Comparison of ENCODE assay signal across 13 cellular contexts in genomic region chr11:77090373-77091111, GRCh38. TPM values are rescaled to one million over a fixed set of nuclear protein-coding genes. Genes with fewer than 3 reads are reported as not detected.
DNase-seq lines count a peak whose midpoint lies in the region; ATAC-seq and TF ChIP-seq lines count a peak whose summit lies in the region.
"Had no signal": no experiment of that assay in that cellular context is flagged by ENCODE, and none has a peak within 500 bp of the region (broad histone marks: within the 10 kb centered on the region; RNA-seq: fewer than 3 reads in every experiment).

No MANE protein-coding gene starts in this region.

- H3K36me3 ChIP-seq in SK-N-SH (replicated peaks in 1 of 2; ENCODE audit: control insufficient read depth in 1 of 2, insufficient read depth in 2 of 2, low read length in 1 of 2) (peaks cover 3 to 5% of the 10 kb centered on the region in 2 experiments), Peyer's patch (peaks cover 0 to 9% (median 0%) of the 10 kb centered on the region in 3 donors), iPS-15b (ENCODE audit: control insufficient read depth, insufficient read depth, low read length) (no peaks in the 10 kb centered on the region), transverse colon (no peaks in the 10 kb centered on the region)

- H3K27me3 ChIP-seq in SK-N-SH (ENCODE audit: insufficient read depth) = no peaks in the 10 kb centered on the region
- H3K27me3 ChIP-seq in Peyer's patch = no peaks in the 10 kb centered on the region
- no peaks in the 10 kb centered on the region for H3K27me3 ChIP-seq in iPS-15b (ENCODE audit: control insufficient read depth, insufficient read depth, low read length)
- no peaks in the 10 kb centered on the region for H3K27me3 ChIP-seq in transverse colon

- H3K79me2 ChIP-seq in SK-N-SH (ENCODE audit: insufficient read depth) = peaks cover 18% of the 10 kb centered on the region

- H3K9ac ChIP-seq in SK-N-SH = no peak overlapping the region
- H3K9ac ChIP-seq in iPS-15b (ENCODE audit: low read depth, low read length) = peak overlapping the region; percentile 18

- peaks cover 21% of the 10 kb centered on the region for H4K20me1 ChIP-seq in SK-N-SH (ENCODE audit: insufficient read depth)

- H3K27me3 Mint-ChIP-seq in activated CD4-positive, alpha-beta memory T cell treated with anti-CD3 and anti-CD28 coated beads for 36 hours = no peaks in the 10 kb centered on the region
- H3K27me3 Mint-ChIP-seq: central memory CD8-positive, alpha-beta T cell had no signal

- in situ Hi-C loops in transverse colon (cut with MboI; ENCODE audit: low pct_ligation_motif_present in 1 of 4, low pct_unique_long_range_greater_than_20kb in 1 of 4, low sequenced_read_pairs in 3 of 4) = loop anchor here in 2 of 4 donors (5.0 kb wide), 2 partner anchors 38 to 43 kb away; no protein-coding TSS in a partner anchor

- TF ChIP-seq EP300 in SK-N-SH (IDR thresholded peaks at IDR 0.05; ENCODE audit: borderline replicate concordance in 1 of 2, low read depth in 1 of 2, low read length in 1 of 2) (no peak), transverse colon (IDR thresholded peaks at IDR 0.05; ENCODE audit: low read depth) (no peak)

- TF ChIP-seq CTCF in SK-N-SH (IDR thresholded peaks at IDR 0.05) (no peak), Peyer's patch (IDR thresholded peaks at IDR 0.05) (no peak), transverse colon (IDR thresholded peaks at IDR 0.05) (no peak), lower leg skin (IDR thresholded peaks at IDR 0.05) (no peak), GM20000 (IDR thresholded peaks at IDR 0.05; ENCODE audit: extremely low read depth, missing control alignments) (no peak)

- CTCF ChIA-PET in SK-N-SH (lab: Yijun Ruan, JAX) = interaction anchor here (0.8 to 9.5 kb wide), 36 partner anchors 9 to 455 kb away, joined by 3 to 218 read pairs (median 5); partner anchors contain the start of genes CAPN5 and OMP
- CTCF ChIA-PET in activated CD4-positive, alpha-beta memory T cell treated with anti-CD3 and anti-CD28 coated beads for 36 hours (lab: Charles Lee) = interaction anchor here (1.0 to 4.4 kb wide), 29 partner anchors 8 to 368 kb away, joined by 3 to 92 read pairs (median 6); partner anchors contain the start of gene MYO7A

- intact Hi-C loops in transverse colon (cut with DNase I; ENCODE audit: low total_unique reads) (loop anchor here (1.0 kb wide), 1 partner anchor 43 kb away; no protein-coding TSS in a partner anchor), lower leg skin (cut with DNase I; ENCODE audit: low total_unique reads) (loop anchor here (2.0 to 5.0 kb wide), 2 partner anchors 42 to 168 kb away; no protein-coding TSS in a partner anchor)
- intact Hi-C loops in activated CD4-positive, alpha-beta memory T cell treated with anti-CD3 and anti-CD28 coated beads for 36 hours (cut with micrococcal nuclease) = loop anchor here (1.0 to 5.0 kb wide), 5 partner anchors 24 to 358 kb away; partner anchors contain the start of gene CAPN5

- H2AFZ ChIP-seq in SK-N-SH (ENCODE audit: low read depth) = no peak overlapping the region

- no peak for TF ChIP-seq RAD21 in SK-N-SH (IDR thresholded peaks at IDR 0.05; ENCODE audit: low read length)

- DNase-seq in SK-N-SH = no peak
- peak in 1 of 3 donors; percentile 52 for DNase-seq in Peyer's patch
- DNase-seq in transverse colon = peak; percentile 55
- no peak for DNase-seq in activated CD4-positive, alpha-beta memory T cell treated with anti-CD3 and anti-CD28 coated beads for 36 hours
- no peak for DNase-seq in lower leg skin (ENCODE audit: low spot score in 2 of 2)
- DNase-seq in GM20000 (ENCODE audit: low spot score) = no peak

- H3K27ac Mint-ChIP-seq in activated CD4-positive, alpha-beta memory T cell treated with anti-CD3 and anti-CD28 coated beads for 36 hours = no peak overlapping the region
- H3K27ac Mint-ChIP-seq: mesothelial cell of epicardium had no signal

- H3K9me3 ChIP-seq in SK-N-SH (no peaks in the 10 kb centered on the region), Peyer's patch (no peaks in the 10 kb centered on the region), iPS-15b (ENCODE audit: control insufficient read depth, insufficient read depth, low read length) (no peaks in the 10 kb centered on the region), transverse colon (no peaks in the 10 kb centered on the region)

- peaks cover 2% of the 10 kb centered on the region for H3K4me1 Mint-ChIP-seq in activated CD4-positive, alpha-beta memory T cell treated with anti-CD3 and anti-CD28 coated beads for 36 hours (ENCODE audit: low read depth)
- H3K4me1 Mint-ChIP-seq: central memory CD8-positive, alpha-beta T cell had no signal

- 77% methylated on average over 12 of the region's 13 CpGs for whole genome bisulfite sequencing in SK-N-SH (ENCODE audit: low lambda C conversion rate)
- 53% methylated on average over 11 of the region's 13 CpGs; no CpG with 5 or more reads in 1 of the 2 donors for WGBS in transverse colon (ENCODE audit: low coverage in 1 of 2), 2 donors
- 59 to 66% methylated on average over 13 of the region's 13 CpGs for WGBS in lower leg skin, 2 donors

- no peak overlapping the region for H3K4me2 ChIP-seq in SK-N-SH

- H3K4me3 ChIP-seq in SK-N-SH (ENCODE audit: low read depth in 2 of 2, low read length in 1 of 2) = no peak overlapping the region
- no peak overlapping the region for H3K4me3 ChIP-seq in Peyer's patch
- H3K4me3 ChIP-seq in iPS-15b (ENCODE audit: low read depth, low read length) = no peak overlapping the region
- no peak overlapping the region for H3K4me3 ChIP-seq in transverse colon
- no peak overlapping the region for H3K4me3 ChIP-seq in lower leg skin (ENCODE audit: low read depth, poor library complexity, severe bottlenecking)

- H3K4me3 Mint-ChIP-seq in activated CD4-positive, alpha-beta memory T cell treated with anti-CD3 and anti-CD28 coated beads for 36 hours = no peak overlapping the region
- H3K4me3 Mint-ChIP-seq: activated T-cell treated with anti-CD3 and anti-CD28 coated beads, Interleukin-2, amount 50 U/mL, for 4 hours; central memory CD8-positive, alpha-beta T cell; mesothelial cell of epicardium had no signal

- no peaks in the 10 kb centered on the region for H3K9me3 Mint-ChIP-seq in activated CD4-positive, alpha-beta memory T cell treated with anti-CD3 and anti-CD28 coated beads for 36 hours
- H3K9me3 Mint-ChIP-seq: activated T-cell treated with anti-CD3 and anti-CD28 coated beads, Interleukin-2, amount 50 U/mL, for 4 hours; central memory CD8-positive, alpha-beta T cell; mesothelial cell of epicardium had no signal

- H3K4me1 ChIP-seq in SK-N-SH (ENCODE audit: control insufficient read depth in 1 of 2, insufficient read depth in 2 of 2, low read depth in 1 of 2, low read length in 1 of 2) (peaks cover 0 to 14% of the 10 kb centered on the region in 2 experiments; a peak in 1 of 4 replicates), Peyer's patch (peaks cover 0 to 66% (median 19%) of the 10 kb centered on the region in 4 donors), iPS-15b (ENCODE audit: control insufficient read depth, insufficient read depth, low read length) (peaks cover 2% of the 10 kb centered on the region), transverse colon (peaks cover 44 to 76% (median 57%) of the 10 kb centered on the region in 4 donors)

- TF ChIP-seq POLR2A in Peyer's patch (IDR thresholded peaks at IDR 0.05) (no peak), transverse colon (IDR thresholded peaks at IDR 0.05) (no peak), lower leg skin (IDR thresholded peaks at IDR 0.05) (no peak)

- no peaks in the 10 kb centered on the region for H3K36me3 Mint-ChIP-seq in activated CD4-positive, alpha-beta memory T cell treated with anti-CD3 and anti-CD28 coated beads for 36 hours
- H3K36me3 Mint-ChIP-seq: mesothelial cell of epicardium had no signal

- H3K27ac ChIP-seq in SK-N-SH (ENCODE audit: low read depth in 2 of 2, low read length in 1 of 2) = no peak overlapping the region
- H3K27ac ChIP-seq in Peyer's patch = peak overlapping the region in 3 of 4 donors; percentile 3 to 99 (median 23)
- peak overlapping the region; percentile 88 to 94 (median 94) for H3K27ac ChIP-seq in transverse colon
- H3K27ac ChIP-seq: 22Rv1 had no signal

- peaks cover 3% of the 10 kb centered on the region for H3F3A ChIP-seq in SK-N-SH (replicated peaks; ENCODE audit: insufficient read depth)

- peak; percentile 8 for ATAC-seq in SK-N-SH treated with all-trans-retinoic acid at 6 μM for 48 hours

- POLR2A ChIA-PET in SK-N-SH (lab: Yijun Ruan, JAX) = interaction anchor here (0.7 to 1.3 kb wide), 2 partner anchors 17 to 37 kb away, joined by 3 to 4 read pairs; no protein-coding TSS in a partner anchor
- POLR2A ChIA-PET in activated CD4-positive, alpha-beta memory T cell treated with anti-CD3 and anti-CD28 coated beads for 36 hours (lab: Charles Lee) = no interaction called here

- no peaks in the 10 kb centered on the region for H3K9me2 ChIP-seq in SK-N-SH

RNA-seq across cellular contexts. Expression of gene OMP, which starts 12.1 kb away (rescaled TPM):
- polyA plus RNA-seq in SK-N-SH (2012; rRNA removed) = 0.20 TPM in 1 of 2 replicates, not detected in the other
- 0.23 TPM in 1 of 2 replicates, not detected in the other for polyA plus RNA-seq in SK-N-SH (2012; cell fraction: cytosol; rRNA removed)
- 1.5 TPM in 2 replicates for polyA plus RNA-seq in SK-N-SH (2012; cell fraction: nucleus; rRNA removed)
- total RNA-seq in Peyer's patch (10 to 100 TPM; 11.2 to 44.3 (median 21.3) TPM), transverse colon (100 to 1,000 TPM in 1 of 4 donors, 10 to 100 TPM in 3; 16.0 to 126 (median 49.4) TPM), lower leg skin (not detected)
- not detected for total RNA-seq in activated CD4-positive, alpha-beta memory T cell treated with anti-CD3 and anti-CD28 coated beads for 36 hours
- total RNA-seq: activated T-cell treated with anti-CD3 and anti-CD28 coated beads, Interleukin-2, amount 50 U/mL, for 4 hours; osteocyte had no signal

RNA-seq across cellular contexts. Expression of gene CAPN5, which starts 23.8 kb away (rescaled TPM):
- polyA plus RNA-seq in SK-N-SH (2012; rRNA removed) = 31.6 and 33.1 TPM in 2 replicates
- 10.2 and 17.6 TPM in 2 replicates for polyA plus RNA-seq in SK-N-SH (2012; cell fraction: cytosol; rRNA removed)
- 71.6 and 84.7 TPM in 2 replicates for polyA plus RNA-seq in SK-N-SH (2012; cell fraction: nucleus; rRNA removed)
- total RNA-seq in Peyer's patch (100 to 1,000 TPM in 3 of 4 donors, 10 to 100 TPM in 1; 75.9 to 203 (median 162) TPM), transverse colon (100 to 1,000 TPM; 210 to 290 (median 214) TPM), lower leg skin (1 to 10 TPM in 3 of 4 donors, under 1 TPM in 1; 0.38 to 1.9 (median 1.2) TPM)
- 1 to 10 TPM in 1 of 2 experiments, under 1 TPM in 1; 0.88 to 1.1 TPM for total RNA-seq in activated CD4-positive, alpha-beta memory T cell treated with anti-CD3 and anti-CD28 coated beads for 36 hours

RNA-seq across cellular contexts. Expression of gene MYO7A, which starts 37.5 kb away (rescaled TPM):
- polyA plus RNA-seq in SK-N-SH (2012; rRNA removed) = 0.08 and 0.11 TPM in 2 replicates
- 0.03 and 0.04 TPM in 2 replicates for polyA plus RNA-seq in SK-N-SH (2012; cell fraction: cytosol; rRNA removed)
- polyA plus RNA-seq in SK-N-SH (2012; cell fraction: nucleus; rRNA removed) = 0.74 and 0.85 TPM in 2 replicates
- total RNA-seq in Peyer's patch (10 to 100 TPM in 1 of 4 donors, 1 to 10 TPM in 3; 6.1 to 15.7 (median 7.1) TPM), transverse colon (10 to 100 TPM in 1 of 4 donors, 1 to 10 TPM in 3; 4.6 to 11.2 (median 5.5) TPM), lower leg skin (1 to 10 TPM in 3 of 4 donors, under 1 TPM in 1; 0.69 to 2.1 (median 1.4) TPM)
- under 1 TPM; 0.29 to 0.38 TPM for total RNA-seq in activated CD4-positive, alpha-beta memory T cell treated with anti-CD3 and anti-CD28 coated beads for 36 hours
- total RNA-seq: osteocyte had no signal

RNA-seq across cellular contexts. Expression of gene B3GNT6, which starts 56.3 kb away (rescaled TPM):
- polyA plus RNA-seq in SK-N-SH (2012; rRNA removed) = not detected in 2 replicates
- not detected in 2 replicates for polyA plus RNA-seq in SK-N-SH (2012; cell fraction: cytosol; rRNA removed)
- polyA plus RNA-seq in SK-N-SH (2012; cell fraction: nucleus; rRNA removed) = 0.04 TPM in 1 of 2 replicates, not detected in the other
- total RNA-seq in Peyer's patch (10 to 100 TPM in 3 of 4 donors, 1 to 10 TPM in 1; 5.0 to 76.4 (median 26.2) TPM), transverse colon (10 to 100 TPM; 64.7 to 88.1 (median 72.0) TPM), lower leg skin (under 1 TPM in 2 of 4 donors, not detected in 2; 0.21 to 0.26 TPM)
- total RNA-seq in activated CD4-positive, alpha-beta memory T cell treated with anti-CD3 and anti-CD28 coated beads for 36 hours = not detected
- total RNA-seq: activated T-cell treated with anti-CD3 and anti-CD28 coated beads, Interleukin-2, amount 50 U/mL, for 4 hours; mesothelial cell of epicardium; osteocyte had no signal

Comparison
In these comparisons a context has a peak if more than half of its experiments do, and no peak if none do; other contexts are left out.
1. H3K27ac ChIP-seq: peak in Peyer's patch (3 of 4) and transverse colon (4 of 4); none in SK-N-SH (0 of 2).
2. RNA of gene OMP, which starts 12.1 kb away (total RNA-seq): 16.0 to 126 TPM in transverse colon and 11.2 to 44.3 TPM in Peyer's patch; not detected in activated CD4-positive, alpha-beta memory T cell treated with anti-CD3 and anti-CD28 coated beads for 36 hours and not detected in lower leg skin; every median in the first group is over 10 times any median in the second.
3. RNA of gene CAPN5, which starts 23.8 kb away (total RNA-seq): 210 to 290 TPM in transverse colon and 75.9 to 203 TPM in Peyer's patch; 0.38 to 1.9 TPM in lower leg skin and 0.88 to 1.1 TPM in activated CD4-positive, alpha-beta memory T cell treated with anti-CD3 and anti-CD28 coated beads for 36 hours; every median in the first group is over 10 times any median in the second.